Comparison of ENCODE assay signal across 8 cellular contexts in genomic region chr17:15699413-15699924, GRCh38. TPM values are rescaled to one million over a fixed set of nuclear protein-coding genes. Genes with fewer than 3 reads are reported as not detected.
DNase-seq lines count a peak whose midpoint lies in the region; ATAC-seq and TF ChIP-seq lines count a peak whose summit lies in the region.
"Not testable (repeated sequence)": the region's sequence is repeated elsewhere in the genome, so short reads cannot be mapped to it uniquely, and the experiment has no call there.

Gene ZNF286A (plus strand): TSS chr17:15699752. CDS start chr17:15700330, 578 bp downstream.

- ATAC-seq in GM18505 (IDR thresholded peaks at IDR 0.05; ENCODE audit: unreplicated experiment): peak; percentile 97
- ATAC-seq in HG02970 (IDR thresholded peaks at IDR 0.05; ENCODE audit: low FRiP score, unreplicated experiment): peak; percentile 96
- ATAC-seq in left ventricle myocardium superior: peak; percentile 100

- H3K27ac ChIP-seq in prostate gland: peak within 1 kb of the TSS; percentile 51 to 71

- not testable (repeated sequence) for H3K9me3 ChIP-seq in prostate gland

- TF ChIP-seq POLR2A in GM18505 (IDR thresholded peaks at IDR 0.05; ENCODE audit: borderline replicate concordance, extremely low read depth, insufficient read depth, insufficient read length) (peak; percentile 62), prostate gland (IDR thresholded peaks at IDR 0.05) (peak; percentile 86)

- 0% methylated on average over 38 of the region's 44 CpGs for WGBS in prostate gland

- peak; percentile 87 for DNase-seq in NCI-H187 treated with DMSO at 0.1 percent for 48 hours (lab: John Stamatoyannopoulos, UW)
- DNase-seq in T-helper 2 cell: peak; percentile 66 to 98 (median 96)
- DNase-seq in anterior cingulate cortex (lab: John Stamatoyannopoulos, UW): peak; percentile 51 to 100 (median 98)
- peak; percentile 100 for DNase-seq in left ventricle myocardium superior
- peak; percentile 100 for DNase-seq in prostate gland (ENCODE audit: low spot score)
- DNase-seq in ureter (ENCODE audit: low spot score): peak; percentile 99

- H3K4me3 ChIP-seq in prostate gland: peak within 1 kb of the TSS; percentile 45 to 51

- H3K36me3 ChIP-seq in prostate gland: not testable (repeated sequence)

- not testable (repeated sequence) for H3K27me3 ChIP-seq in prostate gland (replicated peaks; ENCODE audit: insufficient read depth)

- intact Hi-C loops in left ventricle myocardium superior (cut with micrococcal nuclease); prostate gland (cut with DNase I): not testable (repeated sequence)

- peak in 1 of 4 experiments; percentile 10 for TF ChIP-seq CTCF in prostate gland (IDR thresholded peaks at IDR 0.05)

- H3K4me1 ChIP-seq in prostate gland (replicated peaks): not testable (repeated sequence)

RNA-seq across cellular contexts. Expression of gene ZNF286A, which starts in this region (rescaled TPM):
- total RNA-seq in left ventricle myocardium superior (12.5 TPM), prostate gland (10 to 100 TPM; 19.4 to 46.9 TPM), ureter (14.2 TPM)

Comparison
In these comparisons a context has a peak if more than half of its experiments do, and no peak if none do; other contexts are left out.
1. Peak in every context shown above with its lines: DNase-seq, ATAC-seq, H3K4me3 ChIP-seq and H3K27ac ChIP-seq.